8 cellular contexts compared by ENCODE assay signal in genomic region chrX:57595381-57595811, GRCh38. TPM values are rescaled to one million over a fixed set of nuclear protein-coding genes. Genes with fewer than 3 reads are reported as not detected.
DNase-seq lines count a peak whose midpoint lies in the region; ATAC-seq and TF ChIP-seq lines count a peak whose summit lies in the region.

No MANE protein-coding gene starts in this region.

- H4K8ac ChIP-seq in mesendoderm (ENCODE audit: low read depth, low read length) = no peak overlapping the region

- TF ChIP-seq EP300 in neural cell (conservative IDR thresholded peaks at IDR 0.05; ENCODE audit: poor library complexity, severe bottlenecking) = no peak

- H2BK120ac ChIP-seq in mesendoderm (ENCODE audit: low read depth, low read length) = no peak overlapping the region

- no peak overlapping the region for H3K4ac ChIP-seq in mesendoderm (ENCODE audit: low read depth, low read length)

- H3K18ac ChIP-seq in mesendoderm (ENCODE audit: low read length) = no peak overlapping the region

- H4K5ac ChIP-seq in mesendoderm (ENCODE audit: low read length) = no peak overlapping the region

- H3K4me3 ChIP-seq in neural cell (ENCODE audit: low read length) (peak overlapping the region; percentile 59), mesendoderm (ENCODE audit: low read length) (no peak overlapping the region)

- peaks cover 13% of the 10 kb centered on the region for H3K79me2 ChIP-seq in neural cell (replicated peaks; ENCODE audit: insufficient read depth, low read length)
- no peaks in the 10 kb centered on the region for H3K79me2 ChIP-seq in mesendoderm (ENCODE audit: control insufficient read depth, insufficient read depth, low read length)

- H3K56ac ChIP-seq in mesendoderm (ENCODE audit: low read length) = no peak overlapping the region

- no peaks in the 10 kb centered on the region for H3F3A ChIP-seq in neural cell (ENCODE audit: insufficient read depth, low read length, poor library complexity, severe bottlenecking)

- no peaks in the 10 kb centered on the region for H4K20me1 ChIP-seq in neural cell (ENCODE audit: insufficient read depth)

- no peak overlapping the region for H2BK15ac ChIP-seq in mesendoderm (replicated peaks; ENCODE audit: low read depth)

- no peak for TF ChIP-seq RAD21 in neural cell (conservative IDR thresholded peaks at IDR 0.05)

- no peak overlapping the region for H2AFZ ChIP-seq in neural cell (ENCODE audit: low read depth, low read length)

- no peak for ATAC-seq in HG02938 (IDR thresholded peaks at IDR 0.05; ENCODE audit: unreplicated experiment)

- peak overlapping the region; percentile 55 for H3K4me2 ChIP-seq in neural cell (ENCODE audit: low read length)
- H3K4me2 ChIP-seq in mesendoderm (ENCODE audit: low read length) = no peak overlapping the region

- H3K27ac ChIP-seq in neural cell (ENCODE audit: low read length) (no peak overlapping the region), mesendoderm (ENCODE audit: low read depth, low read length) (no peak overlapping the region)

- no peak overlapping the region for H2AK5ac ChIP-seq in mesendoderm (ENCODE audit: low read length)

- H3K79me1 ChIP-seq in mesendoderm (ENCODE audit: low read length) = no peaks in the 10 kb centered on the region

- no peak overlapping the region for H3K23ac ChIP-seq in mesendoderm (ENCODE audit: low read length)

- no peaks in the 10 kb centered on the region for H3K9me2 ChIP-seq in neural cell (ENCODE audit: insufficient read depth, low read length)

- H3K4me1 ChIP-seq in mesendoderm (ENCODE audit: control insufficient read depth, low read depth, low read length) = no peaks in the 10 kb centered on the region

- no CpG with 5 or more reads among the region's 1 CpG for WGBS in mesendoderm (ENCODE audit: extremely low coverage, insufficient coverage, low lambda C conversion rate)

- H3K36me3 ChIP-seq in neural cell (ENCODE audit: insufficient read depth, low read length) (no peaks in the 10 kb centered on the region), mesendoderm (ENCODE audit: control insufficient read depth, insufficient read depth, low read length) (no peaks in the 10 kb centered on the region)

- DNase-seq in COLO829 (ENCODE audit: low spot score) (peak; percentile 28), NCI-H226 (peak; percentile 73), dermis blood vessel endothelial cell (peak; percentile 49), mesendoderm (no peak), NCI-H345 (lab: John Stamatoyannopoulos, UW) (no peak), medulla oblongata (ENCODE audit: extremely low spot score) (no peak)

- H3K9ac ChIP-seq in neural cell (ENCODE audit: low read length) (no peak overlapping the region), mesendoderm (ENCODE audit: low read length) (no peak overlapping the region)

- H2BK5ac ChIP-seq in mesendoderm (ENCODE audit: low read length) = no peak overlapping the region

- no peaks in the 10 kb centered on the region for H3K27me3 ChIP-seq in neural cell (ENCODE audit: insufficient read depth, low read depth, low read length)
- H3K27me3 ChIP-seq in mesendoderm (ENCODE audit: insufficient read depth, low read length, poor library complexity) = no peaks in the 10 kb centered on the region

- H3K9me3 ChIP-seq in neural cell (ENCODE audit: low read length) = no peaks in the 10 kb centered on the region

- no peak for TF ChIP-seq CTCF in neural cell (IDR thresholded peaks at IDR 0.05; ENCODE audit: poor library complexity, severe bottlenecking)

TF ChIP-seq in neural cell, 6 proteins besides CTCF, POLR2A, EP300 and RAD21:
- no peak for TF ChIP-seq EZH2 (IDR thresholded peaks at IDR 0.05; ENCODE audit: borderline replicate concordance, insufficient read depth, low read length, poor library complexity, severe bottlenecking)
- TF ChIP-seq MXI1 (conservative IDR thresholded peaks at IDR 0.05; ENCODE audit: poor library complexity, severe bottlenecking) = no peak
- no peak for TF ChIP-seq TAF1 (IDR thresholded peaks at IDR 0.05; ENCODE audit: low read depth)
- TF ChIP-seq REST (IDR thresholded peaks at IDR 0.05; ENCODE audit: borderline replicate concordance) = no peak
- TF ChIP-seq POLR2AphosphoS5 (IDR thresholded peaks at IDR 0.05) = no peak
- no peak for TF ChIP-seq SMC3 (conservative IDR thresholded peaks at IDR 0.05; ENCODE audit: poor library complexity)

RNA-seq across cellular contexts. Expression of gene ZXDB, which starts 3.6 kb away (rescaled TPM):
- total RNA-seq in dermis blood vessel endothelial cell = 12.9 and 14.5 TPM in 2 replicates
- polyA plus RNA-seq in neural cell = 4.6 and 5.4 TPM in 2 replicates
- 25.1 and 30.7 TPM in 2 replicates for polyA minus RNA-seq in neural cell
- polyA plus RNA-seq in mesendoderm (2013, experiment 1 of 2) = 3.7 TPM
- polyA plus RNA-seq in mesendoderm (2013, experiment 2 of 2) = 3.6 TPM

Comparison
In these comparisons a context has a peak if more than half of its experiments do, and no peak if none do; other contexts are left out.
1. DNase-seq: peak in COLO829 (single experiment), NCI-H226 (single experiment) and dermis blood vessel endothelial cell (single experiment); none in mesendoderm (single experiment), NCI-H345 (single experiment) and medulla oblongata (single experiment).